Comparison of ENCODE assay signal across 1 cellular context in genomic region chr4:82515705-82516104, GRCh38.
TF ChIP-seq lines count a peak whose summit lies in the region.

No MANE protein-coding gene starts in this region.

TF ChIP-seq in HEK293, 187 proteins besides CTCF, POLR2A, EP300 and RAD21 (continued from another document):
- 0 out of 2 replicates have a peak, but pooled peaks have one; percentile 19 for TF ChIP-seq ZNF580 (tag by site-specific recombination; IDR thresholded peaks at IDR 0.05)
- peak; percentile 38 for TF ChIP-seq ZNF629 (tag by site-specific recombination; IDR thresholded peaks at IDR 0.05)
- TF ChIP-seq ZNF747 (tag by site-specific recombination; IDR thresholded peaks at IDR 0.05): no peak
- TF ChIP-seq ZNF48 (tag by site-specific recombination; IDR thresholded peaks at IDR 0.05): no peak
- TF ChIP-seq ZXDB (tag by site-specific recombination; IDR thresholded peaks at IDR 0.05): peak; percentile 75
- TF ChIP-seq ZIC2 (tag by site-specific recombination; IDR thresholded peaks at IDR 0.05): no peak
- TF ChIP-seq INSM2 (tag by site-specific recombination; IDR thresholded peaks at IDR 0.05): peak; percentile 52; the same call in 1 of the 2 replicates
- TF ChIP-seq ZNF600 (tag by site-specific recombination; IDR thresholded peaks at IDR 0.05): peak; percentile 52; the same call in 1 of the 2 replicates
- TF ChIP-seq ZNF843 (tag by site-specific recombination; IDR thresholded peaks at IDR 0.05): 0 out of 2 replicates have a peak, but pooled peaks have one; percentile 15
- TF ChIP-seq ZNF837 (tag by site-specific recombination; IDR thresholded peaks at IDR 0.05): no peak
- no peak for TF ChIP-seq ZNF174 (tag by site-specific recombination; IDR thresholded peaks at IDR 0.05)
- TF ChIP-seq ZBTB48 (tag by site-specific recombination; IDR thresholded peaks at IDR 0.05): peak; percentile 72; the same call in 1 of the 2 replicates
- peak; percentile 97 for TF ChIP-seq GFI1B (tag by site-specific recombination; IDR thresholded peaks at IDR 0.05)
- peak; percentile 49; the same call in 1 of the 2 replicates for TF ChIP-seq ZNF335 (tag by site-specific recombination; conservative IDR thresholded peaks at IDR 0.05)
- TF ChIP-seq YY2 (tag by site-specific recombination; IDR thresholded peaks at IDR 0.05): no peak
- TF ChIP-seq ATF2 (tag by site-specific recombination; IDR thresholded peaks at IDR 0.05; ENCODE audit: low read depth): no peak
- TF ChIP-seq ZNF692 (tag by site-specific recombination; IDR thresholded peaks at IDR 0.05): 0 out of 2 replicates have a peak, but pooled peaks have one; percentile 22
- TF ChIP-seq ZNF2 (tag by site-specific recombination; IDR thresholded peaks at IDR 0.05): 0 out of 2 replicates have a peak, but pooled peaks have one; percentile 19
- no peak for TF ChIP-seq GLI4 (tag by site-specific recombination; IDR thresholded peaks at IDR 0.05)
- no peak for TF ChIP-seq HOXD13 (CRISPR knock-in tag; IDR thresholded peaks at IDR 0.05; ENCODE audit: borderline replicate concordance)
- no peak for TF ChIP-seq ZSCAN30 (tag by site-specific recombination; IDR thresholded peaks at IDR 0.05)
- peak; percentile 87 for TF ChIP-seq OSR2 (tag by site-specific recombination; IDR thresholded peaks at IDR 0.05)
- no peak for TF ChIP-seq ZNF169 (tag by site-specific recombination; IDR thresholded peaks at IDR 0.05)
- no peak for TF ChIP-seq ZNF501 (tag by site-specific recombination; IDR thresholded peaks at IDR 0.05)
- TF ChIP-seq ZBTB17 (tag by site-specific recombination; IDR thresholded peaks at IDR 0.05): peak; percentile 97
- no peak for TF ChIP-seq ZSCAN5A (tag by site-specific recombination; IDR thresholded peaks at IDR 0.05)
